ENCODE assay signal across 23 cellular contexts in the genomic region with DNA sequence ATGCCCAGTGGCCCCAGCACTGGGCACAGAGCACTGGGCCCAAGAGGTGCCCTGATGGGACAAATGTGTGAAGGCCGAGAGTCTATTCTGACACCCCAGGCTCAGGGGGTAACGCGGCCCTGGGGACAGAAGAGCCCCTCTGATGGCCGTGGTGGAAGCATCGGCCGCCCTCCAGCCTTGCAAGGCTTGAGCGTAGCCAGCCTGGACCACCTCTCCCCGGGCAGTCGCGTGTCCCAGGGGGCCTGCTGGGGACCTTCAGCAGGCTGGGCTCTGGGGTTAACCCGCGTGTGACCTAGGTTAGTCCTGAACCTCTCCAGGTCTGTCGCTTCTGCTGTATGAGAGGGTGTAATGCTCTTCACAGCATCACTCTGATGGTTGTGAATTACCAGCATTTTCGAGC. TPM values are rescaled to one million over a fixed set of nuclear protein-coding genes. Genes with fewer than 3 reads are reported as not detected.
"Had no signal": no experiment of that assay in that cellular context is flagged by ENCODE, and none has a peak within 500 bp of the region (broad histone marks: within the 10 kb centered on the region; RNA-seq: fewer than 3 reads in every experiment).

No MANE protein-coding gene starts in this region.

- H3K4me1 Mint-ChIP-seq: activated CD4-positive, alpha-beta memory T cell treated with anti-CD3 and anti-CD28 coated beads, Interleukin-2, amount 10 ng/mL, durations not matched to agents 7 days and 5 days; activated CD4-positive, alpha-beta T cell treated with anti-CD3 and anti-CD28 coated beads for 36 hours; activated CD4-positive, alpha-beta T cell treated with anti-CD3 and anti-CD28 coated beads, Interleukin-2, amount 10 ng/mL, durations not matched to agents 7 days and 5 days; activated CD8-positive, alpha-beta memory T cell treated with anti-CD3 and anti-CD28 coated beads, Interleukin-2, amount 10 ng/mL, durations not matched to agents 7 days and 5 days; activated naive CD4-positive, alpha-beta T cell treated with anti-CD3 and anti-CD28 coated beads, Interleukin-2, amount 50 U/mL, for 24 hours; activated naive CD8-positive, alpha-beta T cell treated with anti-CD3 and anti-CD28 coated beads, Interleukin-2, amount 10 ng/mL, durations not matched to agents 7 days and 5 days; activated naive CD8-positive, alpha-beta T cell treated with anti-CD3 and anti-CD28 coated beads, Interleukin-2, amount 50 U/mL, for 24 hours; brain; central memory CD8-positive, alpha-beta T cell; T-helper 17 cell; WTC11 had no signal

- H3K9me3 Mint-ChIP-seq: activated CD4-positive, alpha-beta memory T cell treated with anti-CD3 and anti-CD28 coated beads, Interleukin-2, amount 10 ng/mL, durations not matched to agents 7 days and 5 days; activated CD4-positive, alpha-beta T cell treated with anti-CD3 and anti-CD28 coated beads, Interleukin-2, amount 10 ng/mL, durations not matched to agents 7 days and 5 days; activated naive CD4-positive, alpha-beta T cell treated with anti-CD3 and anti-CD28 coated beads for 36 hours; activated naive CD4-positive, alpha-beta T cell treated with anti-CD3 and anti-CD28 coated beads, Interleukin-2, amount 50 U/mL, for 24 hours; activated naive CD8-positive, alpha-beta T cell treated with anti-CD3 and anti-CD28 coated beads, Interleukin-2, amount 10 ng/mL, durations not matched to agents 7 days and 5 days; activated naive CD8-positive, alpha-beta T cell treated with anti-CD3 and anti-CD28 coated beads, Interleukin-2, amount 50 U/mL, for 24 hours; activated T-cell treated with anti-CD3 and anti-CD28 coated beads, Interleukin-2, amount 50 U/mL, for 24 hours; activated T-helper 2 cell treated with anti-CD3 and anti-CD28 coated beads, Interferon-gamma antibody, Interleukin-2, Interleukin-4, amounts not matched to agents 10 μg/mL and 5 μg/mL and 100 μg/mL, durations not matched to agents 14 hours and 24 hours and 36 hours; brain; central memory CD8-positive, alpha-beta T cell; T-cell; WTC11 had no signal

- H3K36me3 Mint-ChIP-seq: activated CD8-positive, alpha-beta memory T cell treated with anti-CD3 and anti-CD28 coated beads, Interleukin-2, amount 10 ng/mL, durations not matched to agents 7 days and 5 days; activated naive CD4-positive, alpha-beta T cell treated with anti-CD3 and anti-CD28 coated beads, Interleukin-2, amount 50 U/mL, for 24 hours; activated naive CD8-positive, alpha-beta T cell; activated naive CD8-positive, alpha-beta T cell treated with anti-CD3 and anti-CD28 coated beads, Interleukin-2, amount 10 ng/mL, durations not matched to agents 7 days and 5 days; brain; T-cell; WTC11 had no signal

- H3K27me3 Mint-ChIP-seq: activated CD4-positive, alpha-beta memory T cell treated with anti-CD3 and anti-CD28 coated beads, Interleukin-2, amount 10 ng/mL, durations not matched to agents 7 days and 5 days; activated CD4-positive, alpha-beta T cell treated with anti-CD3 and anti-CD28 coated beads, Interleukin-2, amount 10 ng/mL, durations not matched to agents 7 days and 5 days; activated CD8-positive, alpha-beta memory T cell treated with anti-CD3 and anti-CD28 coated beads, Interleukin-2, amount 10 ng/mL, durations not matched to agents 7 days and 5 days; activated naive CD4-positive, alpha-beta T cell treated with anti-CD3 and anti-CD28 coated beads, Interleukin-2, amount 50 U/mL, for 24 hours; activated naive CD8-positive, alpha-beta T cell; activated naive CD8-positive, alpha-beta T cell treated with anti-CD3 and anti-CD28 coated beads, Interleukin-2, amount 10 ng/mL, durations not matched to agents 7 days and 5 days; activated naive CD8-positive, alpha-beta T cell treated with anti-CD3 and anti-CD28 coated beads, Interleukin-2, amount 50 U/mL, for 24 hours had no signal

- H3K27me3 ChIP-seq: ascending aorta, cardiac muscle cell had no signal

- H3K27ac ChIP-seq: ascending aorta, cardiac muscle cell, WERI-Rb-1 had no signal

- H3K4me3 ChIP-seq: ascending aorta, cardiac muscle cell had no signal

- FAIRE-seq: bronchial epithelial cell had no signal

- DNase-seq: T1000 had no signal

- H3K9me3 ChIP-seq: ascending aorta had no signal

- H3K27ac Mint-ChIP-seq: activated CD4-positive, alpha-beta memory T cell treated with anti-CD3 and anti-CD28 coated beads, Interleukin-2, amount 10 ng/mL, durations not matched to agents 7 days and 5 days; activated CD4-positive, alpha-beta T cell treated with anti-CD3 and anti-CD28 coated beads for 36 hours; activated CD4-positive, alpha-beta T cell treated with anti-CD3 and anti-CD28 coated beads, Interleukin-2, amount 10 ng/mL, durations not matched to agents 7 days and 5 days; activated CD8-positive, alpha-beta memory T cell treated with anti-CD3 and anti-CD28 coated beads, Interleukin-2, amount 10 ng/mL, durations not matched to agents 7 days and 5 days; activated CD8-positive, alpha-beta T cell treated with anti-CD3 and anti-CD28 coated beads, Interleukin-2, amount 10 ng/mL, durations not matched to agents 7 days and 5 days; activated naive CD4-positive, alpha-beta T cell treated with anti-CD3 and anti-CD28 coated beads for 36 hours; activated naive CD4-positive, alpha-beta T cell treated with anti-CD3 and anti-CD28 coated beads, Interleukin-2, amount 50 U/mL, for 24 hours; activated naive CD8-positive, alpha-beta T cell; activated naive CD8-positive, alpha-beta T cell treated with anti-CD3 and anti-CD28 coated beads, Interleukin-2, amount 10 ng/mL, durations not matched to agents 7 days and 5 days; activated naive CD8-positive, alpha-beta T cell treated with anti-CD3 and anti-CD28 coated beads, Interleukin-2, amount 50 U/mL, for 24 hours; activated T-cell treated with anti-CD3 and anti-CD28 coated beads, Interleukin-2, amount 50 U/mL, for 24 hours; activated T-helper 2 cell treated with anti-CD3 and anti-CD28 coated beads, Interferon-gamma antibody, Interleukin-2, Interleukin-4, amounts not matched to agents 10 μg/mL and 5 μg/mL and 100 μg/mL, durations not matched to agents 14 hours and 24 hours and 36 hours; brain; T-cell; T-helper 17 cell; WTC11 had no signal

- H3K4me1 ChIP-seq: ascending aorta had no signal

- H3K36me3 ChIP-seq: ascending aorta, cardiac muscle cell had no signal

- H3K4me3 Mint-ChIP-seq: activated CD4-positive, alpha-beta memory T cell treated with anti-CD3 and anti-CD28 coated beads, Interleukin-2, amount 10 ng/mL, durations not matched to agents 7 days and 5 days; activated CD4-positive, alpha-beta T cell treated with anti-CD3 and anti-CD28 coated beads for 36 hours; activated CD4-positive, alpha-beta T cell treated with anti-CD3 and anti-CD28 coated beads, Interleukin-2, amount 10 ng/mL, durations not matched to agents 7 days and 5 days; activated CD8-positive, alpha-beta memory T cell treated with anti-CD3 and anti-CD28 coated beads, Interleukin-2, amount 10 ng/mL, durations not matched to agents 7 days and 5 days; activated CD8-positive, alpha-beta T cell treated with anti-CD3 and anti-CD28 coated beads, Interleukin-2, amount 10 ng/mL, durations not matched to agents 7 days and 5 days; activated naive CD4-positive, alpha-beta T cell treated with anti-CD3 and anti-CD28 coated beads for 36 hours; activated naive CD4-positive, alpha-beta T cell treated with anti-CD3 and anti-CD28 coated beads, Interleukin-2, amount 50 U/mL, for 24 hours; activated naive CD8-positive, alpha-beta T cell; activated naive CD8-positive, alpha-beta T cell treated with anti-CD3 and anti-CD28 coated beads, Interleukin-2, amount 10 ng/mL, durations not matched to agents 7 days and 5 days; activated naive CD8-positive, alpha-beta T cell treated with anti-CD3 and anti-CD28 coated beads, Interleukin-2, amount 50 U/mL, for 24 hours; activated T-cell treated with anti-CD3 and anti-CD28 coated beads, Interleukin-2, amount 50 U/mL, for 24 hours; brain; central memory CD8-positive, alpha-beta T cell; T-cell; T-helper 17 cell; WTC11 had no signal

RNA-seq across cellular contexts. Expression of gene NOS2, which starts 40.8 kb away (rescaled TPM):
- total RNA-seq: activated CD4-positive, alpha-beta memory T cell treated with anti-CD3 and anti-CD28 coated beads, Interleukin-2, amount 10 ng/mL, durations not matched to agents 7 days and 5 days; activated CD4-positive, alpha-beta T cell treated with anti-CD3 and anti-CD28 coated beads, Interleukin-2, amount 10 ng/mL, durations not matched to agents 7 days and 5 days; activated CD8-positive, alpha-beta T cell treated with anti-CD3 and anti-CD28 coated beads, Interleukin-2, amount 10 ng/mL, durations not matched to agents 7 days and 5 days; activated T-helper 2 cell treated with anti-CD3 and anti-CD28 coated beads, Interferon-gamma antibody, Interleukin-2, Interleukin-4, amounts not matched to agents 10 μg/mL and 5 μg/mL and 100 μg/mL, durations not matched to agents 14 hours and 24 hours and 36 hours; ascending aorta; T-helper 2 cell treated with Interferon-gamma antibody and Interleukin-4, amounts not matched to agents 100 ng/mL and 5 ng/mL, for 36 hours had no signal
